1 cellular context compared by ENCODE assay signal in genomic region chr3:121719423-121719822, GRCh38.
TF ChIP-seq lines count a peak whose summit lies in the region.

No MANE protein-coding gene starts in this region.

TF ChIP-seq in GM23338, 12 proteins besides CTCF, POLR2A, EP300 and RAD21 (continued from another document):
- TF ChIP-seq, protein P1, sequence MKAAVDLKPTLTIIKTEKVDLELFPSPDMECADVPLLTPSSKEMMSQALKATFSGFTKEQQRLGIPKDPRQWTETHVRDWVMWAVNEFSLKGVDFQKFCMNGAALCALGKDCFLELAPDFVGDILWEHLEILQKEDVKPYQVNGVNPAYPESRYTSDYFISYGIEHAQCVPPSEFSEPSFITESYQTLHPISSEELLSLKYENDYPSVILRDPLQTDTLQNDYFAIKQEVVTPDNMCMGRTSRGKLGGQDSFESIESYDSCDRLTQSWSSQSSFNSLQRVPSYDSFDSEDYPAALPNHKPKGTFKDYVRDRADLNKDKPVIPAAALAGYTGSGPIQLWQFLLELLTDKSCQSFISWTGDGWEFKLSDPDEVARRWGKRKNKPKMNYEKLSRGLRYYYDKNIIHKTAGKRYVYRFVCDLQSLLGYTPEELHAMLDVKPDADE (IDR thresholded peaks at IDR 0.05): no peak
- no peak for TF ChIP-seq ZNF114 (CRISPR knock-in tag; IDR thresholded peaks at IDR 0.05)
- TF ChIP-seq, protein P2, sequence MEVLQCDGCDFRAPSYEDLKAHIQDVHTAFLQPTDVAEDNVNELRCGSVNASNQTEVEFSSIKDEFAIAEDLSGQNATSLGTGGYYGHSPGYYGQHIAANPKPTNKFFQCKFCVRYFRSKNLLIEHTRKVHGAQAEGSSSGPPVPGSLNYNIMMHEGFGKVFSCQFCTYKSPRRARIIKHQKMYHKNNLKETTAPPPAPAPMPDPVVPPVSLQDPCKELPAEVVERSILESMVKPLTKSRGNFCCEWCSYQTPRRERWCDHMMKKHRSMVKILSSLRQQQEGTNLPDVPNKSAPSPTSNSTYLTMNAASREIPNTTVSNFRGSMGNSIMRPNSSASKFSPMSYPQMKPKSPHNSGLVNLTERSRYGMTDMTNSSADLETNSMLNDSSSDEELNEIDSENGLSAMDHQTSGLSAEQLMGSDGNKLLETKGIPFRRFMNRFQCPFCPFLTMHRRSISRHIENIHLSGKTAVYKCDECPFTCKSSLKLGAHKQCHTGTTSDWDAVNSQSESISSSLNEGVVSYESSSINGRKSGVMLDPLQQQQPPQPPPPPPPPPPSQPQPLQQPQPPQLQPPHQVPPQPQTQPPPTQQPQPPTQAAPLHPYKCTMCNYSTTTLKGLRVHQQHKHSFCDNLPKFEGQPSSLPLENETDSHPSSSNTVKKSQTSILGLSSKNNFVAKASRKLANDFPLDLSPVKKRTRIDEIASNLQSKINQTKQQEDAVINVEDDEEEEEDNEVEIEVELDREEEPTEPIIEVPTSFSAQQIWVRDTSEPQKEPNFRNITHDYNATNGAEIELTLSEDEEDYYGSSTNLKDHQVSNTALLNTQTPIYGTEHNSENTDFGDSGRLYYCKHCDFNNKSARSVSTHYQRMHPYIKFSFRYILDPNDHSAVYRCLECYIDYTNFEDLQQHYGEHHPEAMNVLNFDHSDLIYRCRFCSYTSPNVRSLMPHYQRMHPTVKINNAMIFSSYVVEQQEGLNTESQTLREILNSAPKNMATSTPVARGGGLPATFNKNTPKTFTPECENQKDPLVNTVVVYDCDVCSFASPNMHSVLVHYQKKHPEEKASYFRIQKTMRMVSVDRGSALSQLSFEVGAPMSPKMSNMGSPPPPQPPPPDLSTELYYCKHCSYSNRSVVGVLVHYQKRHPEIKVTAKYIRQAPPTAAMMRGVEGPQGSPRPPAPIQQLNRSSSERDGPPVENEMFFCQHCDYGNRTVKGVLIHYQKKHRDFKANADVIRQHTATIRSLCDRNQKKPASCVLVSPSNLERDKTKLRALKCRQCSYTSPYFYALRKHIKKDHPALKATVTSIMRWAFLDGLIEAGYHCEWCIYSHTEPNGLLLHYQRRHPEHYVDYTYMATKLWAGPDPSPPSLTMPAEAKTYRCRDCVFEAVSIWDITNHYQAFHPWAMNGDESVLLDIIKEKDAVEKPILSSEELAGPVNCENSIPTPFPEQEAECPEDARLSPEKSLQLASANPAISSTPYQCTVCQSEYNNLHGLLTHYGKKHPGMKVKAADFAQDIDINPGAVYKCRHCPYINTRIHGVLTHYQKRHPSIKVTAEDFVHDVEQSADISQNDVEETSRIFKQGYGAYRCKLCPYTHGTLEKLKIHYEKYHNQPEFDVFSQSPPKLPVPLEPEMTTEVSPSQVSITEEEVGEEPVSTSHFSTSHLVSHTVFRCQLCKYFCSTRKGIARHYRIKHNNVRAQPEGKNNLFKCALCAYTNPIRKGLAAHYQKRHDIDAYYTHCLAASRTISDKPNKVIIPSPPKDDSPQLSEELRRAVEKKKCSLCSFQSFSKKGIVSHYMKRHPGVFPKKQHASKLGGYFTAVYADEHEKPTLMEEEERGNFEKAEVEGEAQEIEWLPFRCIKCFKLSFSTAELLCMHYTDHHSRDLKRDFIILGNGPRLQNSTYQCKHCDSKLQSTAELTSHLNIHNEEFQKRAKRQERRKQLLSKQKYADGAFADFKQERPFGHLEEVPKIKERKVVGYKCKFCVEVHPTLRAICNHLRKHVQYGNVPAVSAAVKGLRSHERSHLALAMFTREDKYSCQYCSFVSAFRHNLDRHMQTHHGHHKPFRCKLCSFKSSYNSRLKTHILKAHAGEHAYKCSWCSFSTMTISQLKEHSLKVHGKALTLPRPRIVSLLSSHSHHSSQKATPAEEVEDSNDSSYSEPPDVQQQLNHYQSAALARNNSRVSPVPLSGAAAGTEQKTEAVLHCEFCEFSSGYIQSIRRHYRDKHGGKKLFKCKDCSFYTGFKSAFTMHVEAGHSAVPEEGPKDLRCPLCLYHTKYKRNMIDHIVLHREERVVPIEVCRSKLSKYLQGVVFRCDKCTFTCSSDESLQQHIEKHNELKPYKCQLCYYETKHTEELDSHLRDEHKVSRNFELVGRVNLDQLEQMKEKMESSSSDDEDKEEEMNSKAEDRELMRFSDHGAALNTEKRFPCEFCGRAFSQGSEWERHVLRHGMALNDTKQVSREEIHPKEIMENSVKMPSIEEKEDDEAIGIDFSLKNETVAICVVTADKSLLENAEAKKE (CRISPR knock-in tag; IDR thresholded peaks at IDR 0.05): no peak
